8 cellular contexts compared by ENCODE assay signal in the genomic region with DNA sequence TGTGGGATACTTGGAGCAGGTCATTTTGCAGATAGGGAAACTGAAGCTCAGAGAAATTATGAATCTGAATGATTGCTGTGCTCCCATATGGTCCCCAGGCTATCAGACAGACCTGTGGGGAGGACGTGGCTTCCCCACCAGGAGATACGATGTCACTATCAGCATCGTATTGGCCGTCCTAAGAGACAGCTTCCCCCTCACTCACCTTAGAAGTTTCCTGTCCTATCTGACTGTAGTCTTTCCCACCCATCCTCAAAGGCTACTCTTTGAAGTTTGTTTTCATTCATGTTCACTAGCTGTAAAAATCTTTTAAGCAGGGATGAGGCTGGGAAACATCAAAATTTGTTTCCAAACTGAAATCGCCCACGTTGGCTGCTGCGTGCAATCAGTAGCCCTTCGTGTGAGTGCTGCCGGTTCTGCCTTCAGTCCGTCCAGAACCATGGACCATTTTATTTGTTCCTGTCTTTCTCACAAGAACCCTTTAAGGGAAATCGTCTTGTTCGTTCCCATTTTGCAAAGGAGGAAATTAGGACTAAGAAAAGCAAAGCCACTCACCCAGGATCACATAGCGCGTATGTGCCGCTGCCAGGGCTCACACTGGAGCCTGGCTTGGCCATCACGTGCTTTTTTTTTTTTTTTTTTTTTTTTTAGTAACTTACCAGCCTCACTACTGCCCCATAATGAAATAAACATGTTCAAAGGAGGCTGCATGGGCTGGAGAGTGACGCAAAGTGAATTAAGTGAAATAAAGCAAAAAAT. TPM values are rescaled to one million over a fixed set of nuclear protein-coding genes. Genes with fewer than 3 reads are reported as not detected.
A peak's percentile ranks its signal among the peaks of the same experiment; 100 is the strongest.
DNase-seq lines count a peak whose midpoint lies in the region; ATAC-seq and TF ChIP-seq lines count a peak whose summit lies in the region.

No MANE protein-coding gene starts in this region.

- no peaks in the 10 kb centered on the region for H3K9me3 ChIP-seq in H9 (ENCODE audit: control insufficient read depth, low read depth, low read length)
- no peaks in the 10 kb centered on the region for H3K9me3 ChIP-seq in heart left ventricle

- H3K79me1 ChIP-seq in H9 (ENCODE audit: insufficient read depth, low read depth, low read length, poor library complexity, severe bottlenecking): no peaks in the 10 kb centered on the region

- TF ChIP-seq POLR2A in heart left ventricle (IDR thresholded peaks at IDR 0.05): no peak

- peaks cover 0 to 2% (median 0%) of the 10 kb centered on the region in 3 experiments; a peak in 1 of 7 replicates for H3K36me3 Mint-ChIP-seq in H9 (ENCODE audit: insufficient read depth in 1 of 3, low read depth in 3 of 3)
- H3K36me3 Mint-ChIP-seq in activated CD8-positive, alpha-beta T cell treated with anti-CD3 and anti-CD28 coated beads, Interleukin-2, amount 10 ng/mL, durations not matched to agents 7 days and 5 days (ENCODE audit: low read depth): peaks cover 5% of the 10 kb centered on the region

- no peaks in the 10 kb centered on the region for H3K9me3 Mint-ChIP-seq in H9
- H3K9me3 Mint-ChIP-seq in activated CD8-positive, alpha-beta T cell treated with anti-CD3 and anti-CD28 coated beads, Interleukin-2, amount 10 ng/mL, durations not matched to agents 7 days and 5 days (ENCODE audit: insufficient read depth): no peaks in the 10 kb centered on the region

- H3K9ac ChIP-seq in H9 (ENCODE audit: extremely low read depth, insufficient read length, low read length): peak overlapping the region; percentile 81

- no peak overlapping the region for H2AFZ ChIP-seq in H9 (ENCODE audit: low read length)

- peaks cover 41% of the 10 kb centered on the region for H3K23me2 ChIP-seq in H9 (ENCODE audit: insufficient read length, low read depth, low read length, poor library complexity, severe bottlenecking)

- CTCF ChIA-PET in activated CD8-positive, alpha-beta T cell treated with anti-CD3 and anti-CD28 coated beads, Interleukin-2, amount 10 ng/mL, durations not matched to agents 7 days and 5 days (lab: Charles Lee): interaction anchor here (0.8 to 6.7 kb wide), 5 partner anchors 8 to 87 kb away, joined by 3 to 57 read pairs (median 5); a partner anchor contains a TSS

- peak overlapping the region; percentile 96 to 99 (median 97) for H3K27ac Mint-ChIP-seq in H9
- H3K27ac Mint-ChIP-seq in activated CD8-positive, alpha-beta T cell treated with anti-CD3 and anti-CD28 coated beads, Interleukin-2, amount 10 ng/mL, durations not matched to agents 7 days and 5 days: peak overlapping the region; percentile 98

- H4K8ac ChIP-seq in H9 (replicated peaks; ENCODE audit: insufficient read length, low read depth, low read length): no peak overlapping the region

- no peak overlapping the region for H4K91ac ChIP-seq in H9 (ENCODE audit: insufficient read length, low read depth, low read length)

- H2BK20ac ChIP-seq in H9 (ENCODE audit: low read depth, low read length, poor library complexity, severe bottlenecking): no peak overlapping the region

- no peak overlapping the region for H2BK15ac ChIP-seq in H9 (ENCODE audit: low read depth, low read length)

- peaks cover 38 to 40% of the 10 kb centered on the region in 2 experiments for H3K4me1 Mint-ChIP-seq in H9
- peaks cover 43% of the 10 kb centered on the region for H3K4me1 Mint-ChIP-seq in activated CD8-positive, alpha-beta T cell treated with anti-CD3 and anti-CD28 coated beads, Interleukin-2, amount 10 ng/mL, durations not matched to agents 7 days and 5 days (ENCODE audit: low read depth)

- H3K56ac ChIP-seq in H9 (ENCODE audit: insufficient read length, low read depth, low read length): no peak overlapping the region

- H3K4me1 ChIP-seq in H9 (ENCODE audit: insufficient read depth, low read length) (peaks cover 3% of the 10 kb centered on the region), heart left ventricle (peaks cover 0 to 49% (median 29%) of the 10 kb centered on the region in 12 donors)

- H3K27me3 ChIP-seq in H9 (ENCODE audit: insufficient read depth, low read length) (no peaks in the 10 kb centered on the region), heart left ventricle (no peaks in the 10 kb centered on the region)

- no peak overlapping the region for H3T11ph ChIP-seq in H9 (ENCODE audit: low read length)

- no peak overlapping the region for H3K23ac ChIP-seq in H9 (ENCODE audit: insufficient read length, low read depth, low read length)

- H3K4me3 ChIP-seq in heart left ventricle: peak overlapping the region in 9 of 12 donors; percentile 8 to 81 (median 74)

- no peaks in the 10 kb centered on the region for H3K27me3 Mint-ChIP-seq in H9 (ENCODE audit: low read depth)
- H3K27me3 Mint-ChIP-seq in activated CD8-positive, alpha-beta T cell treated with anti-CD3 and anti-CD28 coated beads, Interleukin-2, amount 10 ng/mL, durations not matched to agents 7 days and 5 days (ENCODE audit: low read depth): no peaks in the 10 kb centered on the region

- H3K27ac ChIP-seq in 22Rv1 (peak overlapping the region; percentile 78; the same call in 1 of the 2 replicates), H9 (ENCODE audit: insufficient read length, low read depth, low read length) (peak overlapping the region; percentile 70), heart left ventricle (peak overlapping the region in 10 of 12 donors; percentile 74 to 91 (median 85))

- DNase-seq in H9 (no peak), heart left ventricle (peak in 1 of 5 donors; percentile 56), renal cortical epithelial cell (ENCODE audit: low read depth) (peak; percentile 36), GM13977 (ENCODE audit: low spot score) (no peak), NCI-H82 treated with DMSO at 0.1 percent for 48 hours (lab: John Stamatoyannopoulos, UW; ENCODE audit: unreplicated experiment) (no peak)
- no peak for DNase-seq in activated CD8-positive, alpha-beta T cell treated with anti-CD3 and anti-CD28 coated beads, Interleukin-2, amount 10 ng/mL, durations not matched to agents 7 days and 5 days

- peak overlapping the region; percentile 98 for H3K4me2 ChIP-seq in H9 (ENCODE audit: insufficient read depth, insufficient read length, low read length)

- H3K4me3 Mint-ChIP-seq in H9: peak overlapping the region; percentile 79 to 98
- H3K4me3 Mint-ChIP-seq in activated CD8-positive, alpha-beta T cell treated with anti-CD3 and anti-CD28 coated beads, Interleukin-2, amount 10 ng/mL, durations not matched to agents 7 days and 5 days: peak overlapping the region; percentile 98

- H3K14ac ChIP-seq in H9 (ENCODE audit: insufficient read depth, low read length): no peak overlapping the region

- no CpG with 5 or more reads among the region's 17 CpGs for WGBS in H9 (ENCODE audit: extremely low coverage, insufficient read length, low lambda C conversion rate)
- 20 to 30% (median 25%) methylated on average over 17 of the region's 17 CpGs for WGBS in heart left ventricle, 4 donors

- H2BK5ac ChIP-seq in H9 (ENCODE audit: insufficient read length, low read length): peak overlapping the region; percentile 0

- TF ChIP-seq CTCF in 22Rv1 (IDR thresholded peaks at IDR 0.05) (no peak), H9 (conservative IDR thresholded peaks at IDR 0.05) (no peak), heart left ventricle (IDR thresholded peaks at IDR 0.05) (no peak), GM13977 (IDR thresholded peaks at IDR 0.05; ENCODE audit: extremely low read depth, insufficient read depth, missing control alignments) (no peak)

- no peak overlapping the region for H2BK12ac ChIP-seq in H9 (ENCODE audit: insufficient read length, low read depth, low read length)

- no peaks in the 10 kb centered on the region for H3K36me3 ChIP-seq in heart left ventricle

- H4K5ac ChIP-seq in H9 (ENCODE audit: insufficient read length, low read depth, low read length): peak overlapping the region; percentile 6

- H3K18ac ChIP-seq in H9 (ENCODE audit: insufficient read length, low read depth, low read length): peak overlapping the region; percentile 12

- intact Hi-C loops in heart left ventricle (cut with DNase I): loop anchor here in 5 of 10 donors (2.0 to 5.0 kb wide), 5 partner anchors 41 to 45 kb away; a partner anchor contains a TSS

- H2BK120ac ChIP-seq in H9 (ENCODE audit: low read depth, low read length, poor library complexity, severe bottlenecking): no peak overlapping the region

- ATAC-seq in activated CD8-positive, alpha-beta T cell treated with anti-CD3 and anti-CD28 coated beads, Interleukin-2, amount 10 ng/mL, durations not matched to agents 7 days and 5 days: peak; percentile 6
- ATAC-seq in heart left ventricle (peak; percentile 37 to 72 (median 50)), GM19395 (IDR thresholded peaks at IDR 0.05; ENCODE audit: unreplicated experiment) (no peak)

- POLR2A ChIA-PET in activated CD8-positive, alpha-beta T cell treated with anti-CD3 and anti-CD28 coated beads, Interleukin-2, amount 10 ng/mL, durations not matched to agents 7 days and 5 days (lab: Charles Lee): interaction anchor here (0.6 to 4.7 kb wide), 4 partner anchors 9 to 82 kb away, joined by 3 to 35 read pairs (median 18); a partner anchor contains a TSS

- no peak overlapping the region for H2AK5ac ChIP-seq in H9 (ENCODE audit: insufficient read length, low read length)

- in situ Hi-C loops in GM13977 (cut with MboI; ENCODE audit: low pct_unique_long_range_greater_than_20kb, low sequenced_read_pairs, unreplicated experiment): no loop called here

- no peaks in the 10 kb centered on the region; the same call in 1 of the 2 replicates for H3K79me2 ChIP-seq in H9 (ENCODE audit: insufficient read depth, low read length)

- H3K4ac ChIP-seq in H9 (ENCODE audit: low read depth, low read length): no peak overlapping the region

- H4K20me1 ChIP-seq in H9 (ENCODE audit: control insufficient read depth, insufficient read depth, insufficient read length): no peaks in the 10 kb centered on the region

RNA-seq across cellular contexts. Expression of a gene that starts 1.0 kb away (rescaled TPM):
- total RNA-seq in H9 (2021) (137 and 143 TPM in 2 replicates), heart left ventricle (10 to 100 TPM in 6 of 9 donors, 1 to 10 TPM in 3; 7.9 to 24.7 (median 11.9) TPM), renal cortical epithelial cell (15.8 and 21.0 TPM in 2 replicates)
- 10 to 100 TPM; 76.1 to 76.6 TPM for total RNA-seq in activated CD8-positive, alpha-beta T cell treated with anti-CD3 and anti-CD28 coated beads, Interleukin-2, amount 10 ng/mL, durations not matched to agents 7 days and 5 days
- 1 to 10 TPM; 7.3 to 9.9 TPM for polyA plus RNA-seq in heart left ventricle

RNA-seq across cellular contexts. Expression of a gene that starts 44.5 kb away (rescaled TPM):
- total RNA-seq in H9 (2021): 24.7 and 26.3 TPM in 2 replicates
- total RNA-seq in activated CD8-positive, alpha-beta T cell treated with anti-CD3 and anti-CD28 coated beads, Interleukin-2, amount 10 ng/mL, durations not matched to agents 7 days and 5 days: 10 to 100 TPM; 67.4 to 69.6 TPM
- 10 to 100 TPM in 4 of 9 donors, 1 to 10 TPM in 5; 6.9 to 15.7 (median 9.5) TPM for total RNA-seq in heart left ventricle
- polyA plus RNA-seq in heart left ventricle: 10 to 100 TPM in 1 of 2 donors, 1 to 10 TPM in 1; 4.5 to 18.8 TPM
- total RNA-seq in renal cortical epithelial cell: 6.9 and 14.0 TPM in 2 replicates
